19 cellular contexts compared by ENCODE assay signal in genomic region chr20:12159266-12159665, GRCh38.
DNase-seq lines count a peak whose midpoint lies in the region; ATAC-seq and TF ChIP-seq lines count a peak whose summit lies in the region.
"Had no signal": no experiment of that assay in that cellular context is flagged by ENCODE, and none has a peak within 500 bp of the region (broad histone marks: within the 10 kb centered on the region; RNA-seq: fewer than 3 reads in every experiment).

No MANE protein-coding gene starts in this region.

- H3K9ac ChIP-seq in GM23248 (no peak overlapping the region), PC-3 (ENCODE audit: low read length) (no peak overlapping the region)
- H3K9ac ChIP-seq: BLaER1 had no signal

- no peak for TF ChIP-seq CTCF in PC-3 (conservative IDR thresholded peaks at IDR 0.05; ENCODE audit: low read depth, low read length)
- no peak for TF ChIP-seq CTCF in progenitor cell of endocrine pancreas (IDR thresholded peaks at IDR 0.05; ENCODE audit: unreplicated experiment)

- no peaks in the 10 kb centered on the region for H3K9me3 Mint-ChIP-seq in progenitor cell of endocrine pancreas (ENCODE audit: low read depth)

- ATAC-seq in PC-3 = no peak
- ATAC-seq in esophagus mucosa = peak; percentile 91
- no peak for ATAC-seq in HG03135 (IDR thresholded peaks at IDR 0.05; ENCODE audit: unreplicated experiment)
- ATAC-seq: CD8-positive, alpha-beta T cell had no signal

- H2AFZ ChIP-seq in GM23248 = no peak overlapping the region
- H2AFZ ChIP-seq in PC-3 (ENCODE audit: low read length) = 0 out of 2 replicates have a peak overlapping the region, but pooled peaks have one; percentile 9

- in situ Hi-C loops in GM23248 (cut with MboI) = no loop called here

- 22 to 30% methylated on average over 6 of the region's 6 CpGs for WGBS in GM23248 (ENCODE audit: low coverage in 1 of 2, low lambda C conversion rate in 2 of 2, missing lambda C conversion rate in 2 of 2), 2 experiments

- H3K4me2 ChIP-seq in GM23248 (ENCODE audit: unreplicated experiment) = no peak overlapping the region
- H3K4me2 ChIP-seq in PC-3 (ENCODE audit: low read length) = no peak overlapping the region
- H3K4me2 ChIP-seq: BLaER1 had no signal

- H4K20me1 ChIP-seq in GM23248 (ENCODE audit: insufficient read depth) (no peaks in the 10 kb centered on the region), PC-3 (ENCODE audit: low read length) (no peaks in the 10 kb centered on the region)
- H4K20me1 ChIP-seq: BLaER1 had no signal

- H3K4me1 Mint-ChIP-seq in progenitor cell of endocrine pancreas (ENCODE audit: low read depth) = no peaks in the 10 kb centered on the region
- H3K4me1 Mint-ChIP-seq: B cell; CD4-positive, CD25-positive, alpha-beta regulatory T cell had no signal

- no peak overlapping the region for H3K4me3 ChIP-seq in GM23248
- H3K4me3 ChIP-seq in PC-3 (ENCODE audit: low read length) = no peak overlapping the region
- H3K4me3 ChIP-seq: BLaER1, HAP-1 had no signal

- no peaks in the 10 kb centered on the region for H3K79me2 ChIP-seq in GM23248 (ENCODE audit: insufficient read depth)
- no peaks in the 10 kb centered on the region for H3K79me2 ChIP-seq in PC-3 (ENCODE audit: low read length)

- DNase-seq in GM23248 = peak; percentile 10
- peak; percentile 62 for DNase-seq in PC-3
- DNase-seq in progenitor cell of endocrine pancreas (ENCODE audit: low spot score, unreplicated experiment) = no peak
- no peak for DNase-seq in posterior cingulate gyrus
- DNase-seq in NCI-H187 treated with DMSO at 0.1 percent for 48 hours (lab: John Stamatoyannopoulos, UW) = no peak
- DNase-seq: Caco-2; CD4-positive, CD25-positive, alpha-beta regulatory T cell; CD8-positive, alpha-beta T cell; DMS153; DND-41; GOT3; HFFc6 had no signal

- peak overlapping the region; percentile 64 for H3K27ac Mint-ChIP-seq in progenitor cell of endocrine pancreas
- H3K27ac Mint-ChIP-seq: B cell; CD4-positive, CD25-positive, alpha-beta regulatory T cell; CD8-positive, alpha-beta T cell; HFFc6 had no signal

- H3K27me3 Mint-ChIP-seq in progenitor cell of endocrine pancreas = no peaks in the 10 kb centered on the region
- H3K27me3 Mint-ChIP-seq: B cell; CD4-positive, CD25-positive, alpha-beta regulatory T cell had no signal

- no peaks in the 10 kb centered on the region for H3K9me3 ChIP-seq in GM23248 (ENCODE audit: low read depth)
- no peaks in the 10 kb centered on the region for H3K9me3 ChIP-seq in PC-3 (ENCODE audit: low read length)
- H3K9me3 ChIP-seq: BLaER1, Caco-2, HAP-1 had no signal

- no TSS peak for BruUV-seq in PC-3 (replicated peaks; lab: Mats Ljungman, UMichigan)

- CTCF ChIA-PET in PC-3 (lab: Charles Lee) = no interaction called here

- H3K27ac ChIP-seq in GM23248 = no peak overlapping the region
- no peak overlapping the region for H3K27ac ChIP-seq in PC-3 (ENCODE audit: low read length)
- H3K27ac ChIP-seq: 22Rv1, BLaER1, C4-2B had no signal

- H3K4me1 ChIP-seq in GM23248 (ENCODE audit: insufficient read depth) = no peaks in the 10 kb centered on the region
- peaks cover 3% of the 10 kb centered on the region; the same call in 1 of the 2 replicates for H3K4me1 ChIP-seq in PC-3 (ENCODE audit: insufficient read depth, low read length)
- H3K4me1 ChIP-seq: BLaER1, Caco-2, HAP-1 had no signal

- H3F3A ChIP-seq in GM23248 (ENCODE audit: insufficient read depth) (no peaks in the 10 kb centered on the region), PC-3 (ENCODE audit: low read length, unreplicated experiment) (no peaks in the 10 kb centered on the region)

- H3K4me3 Mint-ChIP-seq in progenitor cell of endocrine pancreas (ENCODE audit: low read depth) = no peak overlapping the region
- H3K4me3 Mint-ChIP-seq: B cell; CD4-positive, CD25-positive, alpha-beta regulatory T cell; CD8-positive, alpha-beta T cell; HFFc6 had no signal

- H3K9me2 ChIP-seq in GM23248 (ENCODE audit: insufficient read depth) (no peaks in the 10 kb centered on the region), PC-3 (replicated peaks; ENCODE audit: low read length) (no peaks in the 10 kb centered on the region)

- H3K36me3 Mint-ChIP-seq in progenitor cell of endocrine pancreas (ENCODE audit: insufficient read depth) = no peaks in the 10 kb centered on the region
- H3K36me3 Mint-ChIP-seq: CD4-positive, CD25-positive, alpha-beta regulatory T cell; CD8-positive, alpha-beta T cell had no signal

- POLR2A ChIA-PET in PC-3 (lab: Charles Lee; ENCODE audit: unreplicated experiment) = no interaction called here

- no peaks in the 10 kb centered on the region for H3K27me3 ChIP-seq in GM23248 (replicated peaks; ENCODE audit: insufficient read depth)
- no peaks in the 10 kb centered on the region for H3K27me3 ChIP-seq in PC-3 (ENCODE audit: low read length)
- H3K27me3 ChIP-seq: BLaER1 had no signal

- intact Hi-C loops in PC-3 (cut with micrococcal nuclease) = no loop called here
- intact Hi-C loops in posterior cingulate gyrus (cut with DNase I) = no loop called here

- H3K36me3 ChIP-seq in GM23248 (ENCODE audit: low read depth) (no peaks in the 10 kb centered on the region), PC-3 (ENCODE audit: low read depth, low read length) (no peaks in the 10 kb centered on the region)
- H3K36me3 ChIP-seq: BLaER1, HAP-1 had no signal

Comparison
In these comparisons a context has a peak if more than half of its experiments do, and no peak if none do; other contexts are left out.
1. DNase-seq: peak in GM23248 (single experiment) and PC-3 (single experiment); none in progenitor cell of endocrine pancreas (single experiment), posterior cingulate gyrus (0 of 10) and NCI-H187 treated with DMSO at 0.1 percent for 48 hours (single experiment).